ENCODE assay signal across 27 cellular contexts in the genomic region with DNA sequence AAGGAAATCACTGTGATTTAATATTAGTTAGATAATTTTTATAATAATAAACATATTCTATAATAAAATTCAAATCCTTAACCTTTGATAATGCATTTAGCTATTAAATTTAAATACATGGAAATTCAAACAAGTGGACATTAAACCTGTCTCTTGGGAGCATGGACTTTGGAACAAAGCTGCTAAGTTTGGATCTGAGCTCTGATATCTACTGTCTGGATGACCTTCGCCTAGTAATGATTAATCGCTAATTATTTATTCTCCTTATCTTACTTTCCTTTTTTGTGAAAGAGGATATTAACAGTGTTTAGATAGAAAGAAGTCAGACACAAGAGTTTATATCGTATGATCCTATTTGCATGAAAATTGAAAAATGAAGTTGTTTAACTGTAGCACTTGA.
"Had no signal": no experiment of that assay in that cellular context is flagged by ENCODE, and none has a peak within 500 bp of the region (broad histone marks: within the 10 kb centered on the region; RNA-seq: fewer than 3 reads in every experiment).

No MANE protein-coding gene starts in this region.

- H3K27ac ChIP-seq: heart right ventricle, left lung, ovary, prostate gland, sigmoid colon, tibial nerve, uterus had no signal

- ATAC-seq: heart right ventricle; left cardiac atrium; left lung; naive thymus-derived CD4-positive, alpha-beta T cell; natural killer cell treated with Interleukin-12 subunit alpha and Interleukin-12 subunit beta and Interleukin-15 and Interleukin-18, amount 100 ng/mL, for 72 hours; right cardiac atrium; stimulated activated memory B cell treated with anti-CD40 and anti-IgM and Interleukin-4, amounts not matched to agents 10 μg/mL and 1 μg/mL and 100 μg/mL, for 72 hours; stimulated activated naive CD8-positive, alpha-beta T cell treated with anti-CD3 and anti-CD28 coated beads, Interleukin-15, amount 100 ng/mL, for 72 hours had no signal

- H3K4me3 ChIP-seq: heart right ventricle, left lung, lung, ovary, prostate gland, sigmoid colon, smooth muscle cell, tibial nerve, uterus had no signal

- FAIRE-seq: keratinocyte had no signal

- H3K4me1 ChIP-seq: heart right ventricle, left lung, prostate gland, sigmoid colon, tibial nerve, uterus had no signal

- DNase-seq: heart right ventricle; hippocampal formation; kidney glomerular epithelial cell; left cardiac atrium; left lung; mesendoderm; naive thymus-derived CD4-positive, alpha-beta T cell; ovary; posterior cingulate gyrus; retina; right cardiac atrium; sigmoid colon; stimulated activated CD4-positive, alpha-beta T cell treated with anti-CD3 and anti-CD28 coated beads, Interleukin-1b, Interleukin-23, amount 100 ng/mL, for 48 hours; stimulated activated CD4-positive, alpha-beta T cell treated with anti-CD3 and anti-CD28 coated beads, Interleukin-2, amount 100 ng/mL, for 48 hours; stimulated activated CD4-positive, alpha-beta T cell treated with anti-CD3 and anti-CD28 coated beads, Interleukin-4, amount 100 ng/mL, for 4 hours; stimulated activated CD8-positive, alpha-beta memory T cell treated with anti-CD3 and anti-CD28 coated beads, Interleukin-4, amount 100 ng/mL, for 48 hours; stimulated activated naive CD4-positive, alpha-beta T cell treated with Interleukin-2 at 50 U/mL for 16 hours; stimulated activated naive CD8-positive, alpha-beta T cell treated with anti-CD3 and anti-CD28 coated beads, Interleukin-15, amount 100 ng/mL, for 72 hours; substantia nigra; uterus had no signal

- H3K9me3 ChIP-seq: heart right ventricle, left lung, ovary, prostate gland, sigmoid colon, tibial nerve, uterus had no signal

- H3K27me3 ChIP-seq: heart right ventricle, left lung, ovary, sigmoid colon, tibial nerve, uterus had no signal

- H3K4me2 ChIP-seq: smooth muscle cell had no signal

- H3K36me3 ChIP-seq: heart right ventricle, left lung, ovary, prostate gland, sigmoid colon, tibial nerve, uterus had no signal
